ENCODE assay signal across 8 cellular contexts in genomic region chr6:37535701-37536461, GRCh38. TPM values are rescaled to one million over a fixed set of nuclear protein-coding genes. Genes with fewer than 3 reads are reported as not detected.
DNase-seq lines count a peak whose midpoint lies in the region; ATAC-seq and TF ChIP-seq lines count a peak whose summit lies in the region.

No MANE protein-coding gene starts in this region.

- no peaks in the 10 kb centered on the region for H3K36me3 ChIP-seq in uterus
- no peaks in the 10 kb centered on the region for H3K36me3 ChIP-seq in left lung

- H3K36me3 Mint-ChIP-seq in HFFc6 (ENCODE audit: low read depth), result no peaks in the 10 kb centered on the region
- H3K36me3 Mint-ChIP-seq in activated naive CD8-positive, alpha-beta T cell treated with anti-CD3 and anti-CD28 coated beads for 36 hours, result no peaks in the 10 kb centered on the region

- TF ChIP-seq CTCF in HFFc6 (IDR thresholded peaks at IDR 0.05) (no peak), uterus (IDR thresholded peaks at IDR 0.05) (no peak), left lung (IDR thresholded peaks at IDR 0.05) (no peak), foreskin fibroblast (IDR thresholded peaks at IDR 0.05; ENCODE audit: low read depth, low read length) (no peak)

- H3K4me3 ChIP-seq in uterus (peak overlapping the region in 1 of 2 donors; percentile 14), left lung (no peak overlapping the region), foreskin fibroblast (ENCODE audit: low read depth in 1 of 2, low read length in 2 of 2) (peak overlapping the region in 1 of 2 donors; percentile 2)

- peaks cover 49% of the 10 kb centered on the region for H3K27me3 Mint-ChIP-seq in HFFc6 (ENCODE audit: insufficient read depth)
- no peaks in the 10 kb centered on the region for H3K27me3 Mint-ChIP-seq in activated naive CD8-positive, alpha-beta T cell treated with anti-CD3 and anti-CD28 coated beads for 36 hours

- H3K27ac ChIP-seq in uterus (no peak overlapping the region), left lung (no peak overlapping the region)

- H3K27ac Mint-ChIP-seq in HFFc6, result no peak overlapping the region
- no peak overlapping the region for H3K27ac Mint-ChIP-seq in activated naive CD8-positive, alpha-beta T cell treated with anti-CD3 and anti-CD28 coated beads for 36 hours

- no peak for ATAC-seq in left lung

- H3K9me3 ChIP-seq in uterus, result no peaks in the 10 kb centered on the region
- no peaks in the 10 kb centered on the region for H3K9me3 ChIP-seq in left lung

- H3K27me3 ChIP-seq in uterus (no peaks in the 10 kb centered on the region), left lung (peaks cover 39 to 84% of the 10 kb centered on the region in 2 donors)

- no peak for TF ChIP-seq POLR2A in uterus (IDR thresholded peaks at IDR 0.05)

- no peaks in the 10 kb centered on the region for H3K9me3 Mint-ChIP-seq in HFFc6
- H3K9me3 Mint-ChIP-seq in activated naive CD8-positive, alpha-beta T cell treated with anti-CD3 and anti-CD28 coated beads for 36 hours, result no peaks in the 10 kb centered on the region

- peak; percentile 70 for DNase-seq in DMS79 treated with DMSO at 0.1 percent for 48 hours (lab: John Stamatoyannopoulos, UW)
- DNase-seq in HFFc6, result no peak
- peak; percentile 55 for DNase-seq in activated naive CD8-positive, alpha-beta T cell treated with anti-CD3 and anti-CD28 coated beads for 36 hours
- DNase-seq in left kidney (ENCODE audit: low read depth, low spot score), result peak; percentile 87
- DNase-seq in uterus, result no peak
- no peak for DNase-seq in left lung
- no peak for DNase-seq in Kasumi-1 (lab: John Stamatoyannopoulos, UW)
- DNase-seq in foreskin fibroblast, result no peak

- H3K4me3 Mint-ChIP-seq in HFFc6, result peak overlapping the region; percentile 53; the same call in 1 of the 2 replicates
- H3K4me3 Mint-ChIP-seq in activated naive CD8-positive, alpha-beta T cell treated with anti-CD3 and anti-CD28 coated beads for 36 hours, result peak overlapping the region; percentile 72

- intact Hi-C loops in uterus (cut with DNase I; ENCODE audit: low total_unique reads), result no loop called here
- intact Hi-C loops in left lung (cut with DNase I), result no loop called here

- peaks cover 28% of the 10 kb centered on the region for H3K4me1 Mint-ChIP-seq in HFFc6 (ENCODE audit: low read depth)
- peaks cover 17% of the 10 kb centered on the region for H3K4me1 Mint-ChIP-seq in activated naive CD8-positive, alpha-beta T cell treated with anti-CD3 and anti-CD28 coated beads for 36 hours

- H3K4me1 ChIP-seq in uterus, result no peaks in the 10 kb centered on the region
- peaks cover 0 to 11% of the 10 kb centered on the region in 2 donors for H3K4me1 ChIP-seq in left lung

RNA-seq across cellular contexts. Expression of gene CCDC167, which starts 36.2 kb away (rescaled TPM):
- 10 to 100 TPM; 19.0 to 23.8 (median 22.4) TPM for total RNA-seq in HFFc6 (2021; fragmentation: NEBNext Ultra II Directional; extraction: Animal tissue kit (Norgen Biotek cat#: 25700))
- 10 to 100 TPM; 50.0 to 51.0 TPM for total RNA-seq in activated naive CD8-positive, alpha-beta T cell treated with anti-CD3 and anti-CD28 coated beads for 36 hours
- total RNA-seq in uterus (10 to 100 TPM in 2 of 4 donors, 1 to 10 TPM in 1, not detected in 1; 8.7 to 47.6 (median 18.5) TPM), left lung (10 to 100 TPM; 18.2 to 21.5 TPM)

Comparison
In these comparisons a context has a peak if more than half of its experiments do, and no peak if none do; other contexts are left out.
1. DNase-seq: peak in DMS79 treated with DMSO at 0.1 percent for 48 hours (single experiment), activated naive CD8-positive, alpha-beta T cell treated with anti-CD3 and anti-CD28 coated beads for 36 hours (single experiment) and left kidney (single experiment); none in HFFc6 (single experiment), uterus (0 of 2), left lung (0 of 2), Kasumi-1 (0 of 2) and foreskin fibroblast (0 of 2).